In genomic region chr4:53185853-53186590, GRCh38 we compare ENCODE assay signal across 19 cellular contexts.
DNase-seq lines count a peak whose midpoint lies in the region; ATAC-seq, FAIRE-seq and TF ChIP-seq lines count a peak whose summit lies in the region.
"Had no signal": no experiment of that assay in that cellular context is flagged by ENCODE, and none has a peak within 500 bp of the region (broad histone marks: within the 10 kb centered on the region; RNA-seq: fewer than 3 reads in every experiment).

No MANE protein-coding gene starts in this region.

- H3F3A ChIP-seq in neural progenitor cell (ENCODE audit: low read depth): no peaks in the 10 kb centered on the region

- CTCF ChIA-PET in A549 (lab: Yijun Ruan, JAX): no interaction called here

- no peak overlapping the region for H3K4me3 ChIP-seq in A549
- H3K4me3 ChIP-seq in coronary artery: no peak overlapping the region
- H3K4me3 ChIP-seq in right lobe of liver: no peak overlapping the region
- no peak overlapping the region for H3K4me3 ChIP-seq in neural progenitor cell
- no peak overlapping the region for H3K4me3 ChIP-seq in small intestine (ENCODE audit: low read depth in 1 of 2, low read length in 2 of 2)
- H3K4me3 ChIP-seq: lower lobe of right lung had no signal

- H4K20me1 ChIP-seq in neural progenitor cell (ENCODE audit: low read depth): no peaks in the 10 kb centered on the region

- intact Hi-C loops in right lobe of liver (cut with DNase I): no loop called here

- no peak for TF ChIP-seq EP300 in A549 (IDR thresholded peaks at IDR 0.05)

- H3K9me3 Mint-ChIP-seq in activated T-helper 17 cell treated with anti-CD3 and anti-CD28 coated beads, Interleukin-2, amount 50 U/mL, for 72 hours: no peaks in the 10 kb centered on the region
- no peaks in the 10 kb centered on the region for H3K9me3 Mint-ChIP-seq in neural progenitor cell
- H3K9me3 Mint-ChIP-seq: CD8-positive, alpha-beta T cell; stimulated activated naive CD8-positive, alpha-beta T cell treated with anti-CD3 and anti-CD28 coated beads, Interleukin-15, Interleukin-2, amounts not matched to agents 100 ng/mL and 50 ng/mL, for 24 hours had no signal

- ATAC-seq in A549 (no peak), right lobe of liver (peak; percentile 29 to 49 (median 38))
- no peak for ATAC-seq in activated T-helper 17 cell treated with anti-CD3 and anti-CD28 coated beads, Interleukin-2, amount 50 U/mL, for 72 hours (replicated peaks)
- ATAC-seq: CD8-positive, alpha-beta T cell; lower lobe of right lung; naive thymus-derived CD8-positive, alpha-beta T cell had no signal

- no peak overlapping the region for H3K27ac ChIP-seq in A549
- peak overlapping the region; percentile 15 to 67 for H3K27ac ChIP-seq in coronary artery
- H3K27ac ChIP-seq in right lobe of liver: peak overlapping the region in 1 of 3 donors; percentile 31
- H3K27ac ChIP-seq in neural progenitor cell: no peak overlapping the region
- H3K27ac ChIP-seq in small intestine (ENCODE audit: low read depth in 1 of 2, low read length in 1 of 2): no peak overlapping the region
- H3K27ac ChIP-seq: lower lobe of right lung had no signal

- H3K27me3 ChIP-seq in right lobe of liver: no peaks in the 10 kb centered on the region
- no peaks in the 10 kb centered on the region for H3K27me3 ChIP-seq in neural progenitor cell
- no peaks in the 10 kb centered on the region for H3K27me3 ChIP-seq in small intestine (ENCODE audit: control insufficient read depth in 2 of 2, insufficient read depth in 2 of 2, low read length in 2 of 2)

- H3K4me3 Mint-ChIP-seq in activated T-helper 17 cell treated with anti-CD3 and anti-CD28 coated beads, Interleukin-2, amount 50 U/mL, for 72 hours: no peak overlapping the region
- no peak overlapping the region for H3K4me3 Mint-ChIP-seq in neural progenitor cell
- H3K4me3 Mint-ChIP-seq: activated CD4-positive, alpha-beta memory T cell treated with anti-CD3 and anti-CD28 coated beads for 36 hours; activated naive CD8-positive, alpha-beta T cell treated with anti-CD3 and anti-CD28 coated beads, Interleukin-2, amount 10 ng/mL, durations not matched to agents 7 days and 5 days; CD8-positive, alpha-beta T cell; endodermal cell; naive thymus-derived CD8-positive, alpha-beta T cell; stimulated activated naive CD8-positive, alpha-beta T cell treated with anti-CD3 and anti-CD28 coated beads, Interleukin-15, Interleukin-2, amounts not matched to agents 100 ng/mL and 50 ng/mL, for 24 hours had no signal

- no peaks in the 10 kb centered on the region for H3K4me1 Mint-ChIP-seq in activated T-helper 17 cell treated with anti-CD3 and anti-CD28 coated beads, Interleukin-2, amount 50 U/mL, for 72 hours
- H3K4me1 Mint-ChIP-seq in neural progenitor cell: peaks cover 3% of the 10 kb centered on the region
- H3K4me1 Mint-ChIP-seq: activated naive CD8-positive, alpha-beta T cell treated with anti-CD3 and anti-CD28 coated beads, Interleukin-2, amount 10 ng/mL, durations not matched to agents 7 days and 5 days; endodermal cell had no signal

- H2AFZ ChIP-seq in neural progenitor cell (replicated peaks): no peak overlapping the region

- H3K9me3 ChIP-seq in A549 (no peaks in the 10 kb centered on the region), right lobe of liver (no peaks in the 10 kb centered on the region), neural progenitor cell (ENCODE audit: low read depth) (no peaks in the 10 kb centered on the region), small intestine (ENCODE audit: control insufficient read depth, low read depth) (no peaks in the 10 kb centered on the region)
- H3K9me3 ChIP-seq: lower lobe of right lung had no signal

- H3K27me3 Mint-ChIP-seq in activated T-helper 17 cell treated with anti-CD3 and anti-CD28 coated beads, Interleukin-2, amount 50 U/mL, for 72 hours: no peaks in the 10 kb centered on the region
- peaks cover 6% of the 10 kb centered on the region for H3K27me3 Mint-ChIP-seq in neural progenitor cell (ENCODE audit: insufficient read depth, low read depth)
- H3K27me3 Mint-ChIP-seq: activated CD4-positive, alpha-beta memory T cell treated with anti-CD3 and anti-CD28 coated beads for 36 hours; activated naive CD8-positive, alpha-beta T cell treated with anti-CD3 and anti-CD28 coated beads, Interleukin-2, amount 10 ng/mL, durations not matched to agents 7 days and 5 days; naive thymus-derived CD8-positive, alpha-beta T cell; stimulated activated naive CD8-positive, alpha-beta T cell treated with anti-CD3 and anti-CD28 coated beads, Interleukin-15, Interleukin-2, amounts not matched to agents 100 ng/mL and 50 ng/mL, for 24 hours had no signal

- H3K4me2 ChIP-seq in A549: no peak overlapping the region
- H3K4me2 ChIP-seq in neural progenitor cell: no peak overlapping the region

- no peaks in the 10 kb centered on the region for H3K36me3 ChIP-seq in right lobe of liver
- no peaks in the 10 kb centered on the region for H3K36me3 ChIP-seq in neural progenitor cell
- no peaks in the 10 kb centered on the region for H3K36me3 ChIP-seq in small intestine (ENCODE audit: control insufficient read depth in 2 of 2, insufficient read depth in 2 of 2, low read length in 2 of 2)
- H3K36me3 ChIP-seq: lower lobe of right lung had no signal

- peaks cover 18% of the 10 kb centered on the region for H3K36me3 Mint-ChIP-seq in activated T-helper 17 cell treated with anti-CD3 and anti-CD28 coated beads, Interleukin-2, amount 50 U/mL, for 72 hours (ENCODE audit: low read depth)
- H3K36me3 Mint-ChIP-seq in neural progenitor cell: no peaks in the 10 kb centered on the region

- H3K9ac ChIP-seq in neural progenitor cell: no peak overlapping the region

- H3K27ac Mint-ChIP-seq in activated T-helper 17 cell treated with anti-CD3 and anti-CD28 coated beads, Interleukin-2, amount 50 U/mL, for 72 hours: no peak overlapping the region
- H3K27ac Mint-ChIP-seq in neural progenitor cell: no peak overlapping the region
- H3K27ac Mint-ChIP-seq: activated CD4-positive, alpha-beta memory T cell treated with anti-CD3 and anti-CD28 coated beads for 36 hours; activated naive CD8-positive, alpha-beta T cell treated with anti-CD3 and anti-CD28 coated beads, Interleukin-2, amount 10 ng/mL, durations not matched to agents 7 days and 5 days; CD8-positive, alpha-beta T cell; endodermal cell; stimulated activated naive CD8-positive, alpha-beta T cell treated with anti-CD3 and anti-CD28 coated beads, Interleukin-15, Interleukin-2, amounts not matched to agents 100 ng/mL and 50 ng/mL, for 24 hours had no signal

- TF ChIP-seq RAD21 in A549 (conservative IDR thresholded peaks at IDR 0.05 in 1 of 2, IDR thresholded peaks at IDR 0.05 in 1 of 2): no peak

- H3K4me1 ChIP-seq in A549 (peaks cover 17% of the 10 kb centered on the region), right lobe of liver (peaks cover 0 to 30% (median 10%) of the 10 kb centered on the region in 4 donors), neural progenitor cell (no peaks in the 10 kb centered on the region), small intestine (ENCODE audit: control insufficient read depth in 2 of 2, insufficient read depth in 1 of 2, low read depth in 1 of 2, low read length in 1 of 2) (no peaks in the 10 kb centered on the region)
- H3K4me1 ChIP-seq: lower lobe of right lung had no signal

- DNase-seq in A549 (ENCODE audit: low read depth in 1 of 2, low spot score in 1 of 2) (no peak), LHCN-M2 (ENCODE audit: low read depth) (peak; percentile 12), coronary artery (ENCODE audit: low spot score) (no peak), right lobe of liver (no peak), neural progenitor cell (ENCODE audit: low spot score) (no peak), small intestine (no peak)
- no peak for DNase-seq in stimulated activated CD4-positive, alpha-beta T cell treated with anti-CD3 and anti-CD28 coated beads, Interleukin-2, amount 100 ng/mL, for 24 hours
- DNase-seq: activated CD4-positive, alpha-beta memory T cell treated with anti-CD3 and anti-CD28 coated beads for 36 hours; activated naive CD8-positive, alpha-beta T cell treated with anti-CD3 and anti-CD28 coated beads, Interleukin-2, amount 10 ng/mL, durations not matched to agents 7 days and 5 days; CD8-positive, alpha-beta T cell; DND-41; endodermal cell; lower lobe of right lung; naive thymus-derived CD8-positive, alpha-beta T cell; NCI-H345; NK-92 treated with Interleukin-12 subunit alpha and Interleukin-12 subunit beta, amount 100 ng/mL, for 24 hours had no signal

- 81% methylated on average over 4 of the region's 4 CpGs for WGBS in A549 (ENCODE audit: missing lambda C conversion rate)
- 47% methylated on average over 4 of the region's 4 CpGs for WGBS in right lobe of liver (ENCODE audit: insufficient coverage, low coverage, low lambda C conversion rate, missing lambda C conversion rate)
- WGBS in small intestine, 3 donors: 75 to 80% (median 79%) methylated on average over 4 of the region's 4 CpGs

- TF ChIP-seq POLR2A in A549 (IDR thresholded peaks at IDR 0.05; ENCODE audit: low read length) (no peak), right lobe of liver (IDR thresholded peaks at IDR 0.05) (no peak)

- FAIRE-seq in A549 (lab: Jason Lieb, UNC): no peak
- FAIRE-seq in small intestine (lab: Jason Lieb, UNC): no peak
- FAIRE-seq: GM19239 had no signal

- H3K79me2 ChIP-seq in neural progenitor cell (ENCODE audit: low read depth): no peaks in the 10 kb centered on the region

- TF ChIP-seq CTCF in A549 (IDR thresholded peaks at IDR 0.05): no peak
- no peak for TF ChIP-seq CTCF in coronary artery (IDR thresholded peaks at IDR 0.05)
- no peak for TF ChIP-seq CTCF in right lobe of liver (IDR thresholded peaks at IDR 0.05)
- TF ChIP-seq CTCF in neural progenitor cell (IDR thresholded peaks at IDR 0.05): no peak

- POLR2A ChIA-PET in A549 (lab: Yijun Ruan, JAX): no interaction called here

TF ChIP-seq in A549, 52 proteins besides CTCF, POLR2A, EP300 and RAD21:
- TF ChIP-seq JUN (IDR thresholded peaks at IDR 0.05) (no peak), MAFK (IDR thresholded peaks at IDR 0.05; ENCODE audit: partially characterized antibody) (peak; percentile 26), HDAC2 (IDR thresholded peaks at IDR 0.05) (no peak), NFE2L2 (conservative IDR thresholded peaks at IDR 0.05; ENCODE audit: low read length) (no peak)
TF ChIP-seq in A549: peak in this region for 1.

Comparison
In these comparisons a context has a peak if more than half of its experiments do, and no peak if none do; other contexts are left out.
1. ATAC-seq: peak in right lobe of liver (4 of 4); none in A549 (0 of 2) and activated T-helper 17 cell treated with anti-CD3 and anti-CD28 coated beads, Interleukin-2, amount 50 U/mL, for 72 hours (single experiment).
2. H3K27ac ChIP-seq: peak in coronary artery (2 of 2); none in A549 (0 of 2), neural progenitor cell (single experiment) and small intestine (0 of 2).